22 cellular contexts compared by ENCODE assay signal in the genomic region with DNA sequence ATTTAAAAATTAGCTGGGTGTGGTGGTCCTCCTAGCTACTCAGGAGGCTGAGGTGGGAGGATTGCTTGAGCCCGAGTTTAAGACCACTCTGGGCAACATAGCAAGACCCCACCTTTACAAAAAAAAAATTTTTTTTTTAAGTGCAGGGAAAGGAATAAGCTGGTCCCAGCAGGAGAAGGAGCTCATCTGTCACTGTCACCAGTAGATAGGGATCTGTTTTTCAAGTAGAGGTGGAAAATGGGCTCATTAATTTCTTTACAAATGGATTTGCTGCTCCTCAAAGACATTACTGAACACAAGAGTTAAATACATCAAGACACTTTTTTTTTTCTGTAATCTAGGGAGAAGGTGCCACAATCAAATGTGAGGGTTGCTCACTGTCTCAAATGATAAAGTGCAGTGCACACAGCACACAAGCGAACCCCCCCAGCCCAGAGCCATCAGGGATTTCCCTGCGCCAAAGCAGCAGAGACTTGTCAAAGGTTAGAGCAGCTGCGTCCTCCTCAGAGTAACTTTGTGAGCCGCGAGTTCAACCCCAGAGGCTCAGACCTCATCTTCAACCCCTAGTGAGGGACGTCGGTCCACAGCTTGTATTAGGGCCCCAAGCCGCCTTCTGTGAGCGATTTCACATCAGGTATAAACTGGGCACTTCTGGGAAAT. TPM values are rescaled to one million over a fixed set of nuclear protein-coding genes. Genes with fewer than 3 reads are reported as not detected.
DNase-seq lines count a peak whose midpoint lies in the region; FAIRE-seq and TF ChIP-seq lines count a peak whose summit lies in the region.
"Had no signal": no experiment of that assay in that cellular context is flagged by ENCODE, and none has a peak within 500 bp of the region (broad histone marks: within the 10 kb centered on the region; RNA-seq: fewer than 3 reads in every experiment).

No MANE protein-coding gene starts in this region.

- peaks cover 4% of the 10 kb centered on the region for H3K4me1 ChIP-seq in colonic mucosa
- H3K4me1 ChIP-seq in mesenchymal stem cell (ENCODE audit: control insufficient read depth, insufficient read depth, low read depth, low read length): peaks cover 2% of the 10 kb centered on the region
- peaks cover 0 to 15% (median 6%) of the 10 kb centered on the region in 4 donors for H3K4me1 ChIP-seq in stomach
- H3K4me1 ChIP-seq: HAP-1 had no signal

- no peak for TF ChIP-seq EP300 in stomach (IDR thresholded peaks at IDR 0.05)

- no peak overlapping the region for H2BK5ac ChIP-seq in mesenchymal stem cell (ENCODE audit: low read depth, low read length, poor library complexity, severe bottlenecking)

- no peak overlapping the region for H3K4ac ChIP-seq in mesenchymal stem cell (ENCODE audit: low read depth in 1 of 2, low read length in 2 of 2)

- TF ChIP-seq POLR2A in stomach (IDR thresholded peaks at IDR 0.05) (no peak), H54 (IDR thresholded peaks at IDR 0.05; ENCODE audit: low read depth, low read length) (no peak)

- H3K36me3 ChIP-seq in colonic mucosa (no peaks in the 10 kb centered on the region), mesenchymal stem cell (ENCODE audit: control insufficient read depth in 1 of 2, insufficient read depth in 2 of 2, low read depth in 1 of 2, low read length in 2 of 2) (no peaks in the 10 kb centered on the region), stomach (no peaks in the 10 kb centered on the region)
- H3K36me3 ChIP-seq: HAP-1 had no signal

- no peak overlapping the region for H4K91ac ChIP-seq in mesenchymal stem cell (ENCODE audit: low read length)

- DNase-seq in HT-29 (ENCODE audit: low spot score) (peak; percentile 8), colonic mucosa (no peak), mesenchymal stem cell (no peak), stomach (no peak), RPMI8226 (no peak), nephron progenitor cell (no peak), H54 (ENCODE audit: insufficient read length, low spot score) (no peak)
- DNase-seq in stimulated activated CD4-positive, alpha-beta T cell treated with anti-CD3 and anti-CD28 coated beads, Interleukin-4, amount 100 ng/mL, for 4 hours: no peak
- DNase-seq: activated CD8-positive, alpha-beta T cell treated with anti-CD3 and anti-CD28 coated beads for 36 hours; activated effector memory CD4-positive, alpha-beta T cell treated with anti-CD3 and anti-CD28 coated beads, Interleukin-2, amount 50 U/mL, for 16 hours; C1 segment of cervical spinal cord; DMS79; effector memory CD4-positive, alpha-beta T cell; naive B cell; NCI-H1417; NCI-H226 had no signal

- peak overlapping the region in 1 of 2 donors; percentile 75 for H3K9ac ChIP-seq in colonic mucosa (ENCODE audit: low read depth in 2 of 2, low read length in 2 of 2)
- peak overlapping the region; percentile 11 for H3K9ac ChIP-seq in mesenchymal stem cell (ENCODE audit: low read length)

- H2BK15ac ChIP-seq in mesenchymal stem cell (ENCODE audit: low read depth, poor library complexity, severe bottlenecking): no peak overlapping the region

- H2AFZ ChIP-seq in mesenchymal stem cell (ENCODE audit: low read depth, low read length): no peak overlapping the region

- H3K23ac ChIP-seq in mesenchymal stem cell (ENCODE audit: low read length in 2 of 2): no peak overlapping the region

- no peak overlapping the region for H3K14ac ChIP-seq in mesenchymal stem cell (ENCODE audit: low read length in 2 of 2)

- H2AK5ac ChIP-seq in mesenchymal stem cell (ENCODE audit: low read length, severe bottlenecking): no peak overlapping the region

- H3K27me3 Mint-ChIP-seq in nephron progenitor cell (ENCODE audit: low read depth, poor library complexity): peaks cover 6% of the 10 kb centered on the region
- H3K27me3 Mint-ChIP-seq: activated CD8-positive, alpha-beta T cell treated with anti-CD3 and anti-CD28 coated beads for 36 hours had no signal

- intact Hi-C loops in colonic mucosa (cut with DNase I): no loop called here
- intact Hi-C loops in stomach (cut with DNase I; ENCODE audit: low total_unique reads): no loop called here

- H3K9me3 ChIP-seq in colonic mucosa: no peaks in the 10 kb centered on the region
- no peaks in the 10 kb centered on the region for H3K9me3 ChIP-seq in mesenchymal stem cell (ENCODE audit: control insufficient read depth, low read length)
- no peaks in the 10 kb centered on the region for H3K9me3 ChIP-seq in stomach
- H3K9me3 ChIP-seq: HAP-1 had no signal

- WGBS in mesenchymal stem cell: 87% methylated on average over 9 of the region's 10 CpGs
- WGBS in stomach, 5 donors: 28 to 47% (median 38%) methylated on average over 10 of the region's 10 CpGs

- H3K27me3 ChIP-seq in colonic mucosa: no peaks in the 10 kb centered on the region
- peaks cover 0 to 8% of the 10 kb centered on the region in 2 experiments for H3K27me3 ChIP-seq in mesenchymal stem cell (ENCODE audit: control insufficient read depth in 1 of 2, insufficient read depth in 1 of 2, low read length in 2 of 2)
- peaks cover 0 to 20% (median 0%) of the 10 kb centered on the region in 3 donors for H3K27me3 ChIP-seq in stomach

- no peak overlapping the region for H3K4me2 ChIP-seq in mesenchymal stem cell (ENCODE audit: low read length, poor library complexity, severe bottlenecking)

- H3K4me3 Mint-ChIP-seq in nephron progenitor cell: no peak overlapping the region
- H3K4me3 Mint-ChIP-seq: activated CD8-positive, alpha-beta T cell treated with anti-CD3 and anti-CD28 coated beads for 36 hours; naive B cell had no signal

- no peak overlapping the region for H4K8ac ChIP-seq in mesenchymal stem cell (ENCODE audit: low read length)

- H3K18ac ChIP-seq in mesenchymal stem cell (ENCODE audit: low read depth in 1 of 2, low read length in 2 of 2): no peak overlapping the region

- peak overlapping the region; percentile 12 for H3K4me3 ChIP-seq in colonic mucosa
- peak overlapping the region in 1 of 2 experiments; percentile 74 for H3K4me3 ChIP-seq in mesenchymal stem cell (ENCODE audit: insufficient read depth in 1 of 2, low read depth in 1 of 2, low read length in 2 of 2)
- H3K4me3 ChIP-seq in stomach: peak overlapping the region in 3 of 4 donors; percentile 9 to 25 (median 14)
- H3K4me3 ChIP-seq: HAP-1, SK-N-MC had no signal

- no peak for FAIRE-seq in H54 (lab: Jason Lieb, UNC)
- FAIRE-seq: islet of Langerhans had no signal

- H3K4me1 Mint-ChIP-seq in nephron progenitor cell: peaks cover 22% of the 10 kb centered on the region
- H3K4me1 Mint-ChIP-seq: naive B cell had no signal

- TF ChIP-seq CTCF in colonic mucosa (IDR thresholded peaks at IDR 0.05) (no peak), stomach (IDR thresholded peaks at IDR 0.05) (no peak), nephron progenitor cell (IDR thresholded peaks at IDR 0.05) (no peak)

- H3K27ac ChIP-seq in colonic mucosa (peak overlapping the region; percentile 82), mesenchymal stem cell (ENCODE audit: low read length, poor library complexity, severe bottlenecking) (no peak overlapping the region), stomach (peak overlapping the region in 2 of 5 donors; percentile 24 to 45)
- H3K27ac ChIP-seq: SK-N-MC, skin epidermis had no signal

- H2BK120ac ChIP-seq in mesenchymal stem cell (ENCODE audit: low read depth, low read length): no peak overlapping the region

- H2BK12ac ChIP-seq in mesenchymal stem cell (ENCODE audit: low read length in 2 of 2): no peak overlapping the region

- no peak overlapping the region for H3K27ac Mint-ChIP-seq in nephron progenitor cell
- H3K27ac Mint-ChIP-seq: activated CD8-positive, alpha-beta T cell treated with anti-CD3 and anti-CD28 coated beads for 36 hours; naive B cell had no signal

- H3K36me3 Mint-ChIP-seq in nephron progenitor cell (ENCODE audit: low read depth): no peaks in the 10 kb centered on the region
- H3K36me3 Mint-ChIP-seq: brain, naive B cell had no signal

- no peaks in the 10 kb centered on the region for H3K79me1 ChIP-seq in mesenchymal stem cell (replicated peaks; ENCODE audit: low read length, poor library complexity, severe bottlenecking)

- no peaks in the 10 kb centered on the region for H3K9me3 Mint-ChIP-seq in nephron progenitor cell
- H3K9me3 Mint-ChIP-seq: activated CD8-positive, alpha-beta T cell treated with anti-CD3 and anti-CD28 coated beads for 36 hours; brain had no signal

RNA-seq across cellular contexts. Expression of a gene that starts 14.3 kb away (rescaled TPM):
- total RNA-seq in HT-29 (2014; rRNA removed; shearing (Covaris generic)): not detected in 2 replicates
- total RNA-seq in colonic mucosa: 1 to 10 TPM; 1.3 to 3.9 TPM
- polyA plus RNA-seq in mesenchymal stem cell (2013, experiment 1 of 2): 0.06 TPM
- 0.04 TPM for polyA plus RNA-seq in mesenchymal stem cell (2013, experiment 2 of 2)
- under 1 TPM in 1 of 5 donors, not detected in 4; 0.55 TPM for total RNA-seq in stomach
- not detected for polyA plus RNA-seq in stomach
- total RNA-seq: activated CD8-positive, alpha-beta T cell treated with anti-CD3 and anti-CD28 coated beads for 36 hours; glomerular endothelial cell had no signal
